Comparison of ENCODE assay signal across 8 cellular contexts in the genomic region with DNA sequence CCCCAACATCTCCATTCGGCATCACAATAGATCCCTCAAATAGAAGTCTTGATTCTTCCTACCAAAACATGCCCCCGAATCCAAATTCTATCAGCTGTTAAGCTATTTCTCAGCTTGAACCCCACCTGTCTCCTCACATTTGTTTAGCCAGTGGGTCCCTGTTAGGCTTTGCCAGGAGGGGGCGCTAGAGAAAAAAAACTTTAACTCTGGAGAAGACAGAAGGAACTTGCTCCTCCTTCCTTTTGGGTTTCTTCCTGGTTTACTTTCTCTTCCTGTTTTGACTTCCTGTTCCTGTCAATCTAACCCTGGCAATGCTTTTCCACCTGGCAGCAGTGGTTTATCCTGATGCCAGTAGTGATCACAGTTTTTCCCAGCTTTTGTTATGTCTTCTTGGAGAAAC.
DNase-seq lines count a peak whose midpoint lies in the region; ATAC-seq and TF ChIP-seq lines count a peak whose summit lies in the region.

No MANE protein-coding gene starts in this region.

- H3K36me3 ChIP-seq in body of pancreas (replicated peaks in 1 of 2; ENCODE audit: insufficient read depth in 1 of 2, low read depth in 2 of 2): no peaks in the 10 kb centered on the region
- H3K36me3 ChIP-seq in aorta (ENCODE audit: control insufficient read depth in 1 of 2, insufficient read depth in 2 of 2, low read length in 1 of 2): no peaks in the 10 kb centered on the region

- no peaks in the 10 kb centered on the region for H3K4me1 ChIP-seq in body of pancreas
- H3K4me1 ChIP-seq in aorta (ENCODE audit: control insufficient read depth in 1 of 2, insufficient read depth in 2 of 2, low read length in 2 of 2): no peaks in the 10 kb centered on the region

- WGBS in body of pancreas, 2 donors: 53 to 57% methylated on average over 3 of the region's 3 CpGs
- 56 to 58% methylated on average over 3 of the region's 3 CpGs for WGBS in aorta, 2 donors

- peak; percentile 42 for DNase-seq in GM10248 (ENCODE audit: extremely low spot score)
- peak; percentile 74 for DNase-seq in NCI-H69 (lab: John Stamatoyannopoulos, UW)
- peak in 2 of 4 donors; percentile 16 to 22 for DNase-seq in body of pancreas
- DNase-seq in nephron progenitor cell: peak; percentile 46
- no peak for DNase-seq in aorta
- DNase-seq in NCI-H446 treated with DMSO at 0.1 percent for 48 hours (lab: John Stamatoyannopoulos, UW): no peak

- CTCF ChIA-PET in GM10248 (lab: Yijun Ruan, JAX): interaction anchor here (0.7 to 3.8 kb wide), 19 partner anchors 11 to 545 kb away, joined by 3 to 40 read pairs (median 3); a partner anchor contains a TSS

- POLR2A ChIA-PET in GM10248 (lab: Yijun Ruan, JAX): no interaction called here

- H3K27me3 ChIP-seq in body of pancreas (no peaks in the 10 kb centered on the region), aorta (ENCODE audit: control insufficient read depth in 1 of 2, insufficient read depth in 2 of 2, low read length in 1 of 2) (peaks cover 0 to 3% of the 10 kb centered on the region in 2 donors)

- no peak overlapping the region for H3K27ac Mint-ChIP-seq in nephron progenitor cell

- H3K9me3 Mint-ChIP-seq in nephron progenitor cell: no peaks in the 10 kb centered on the region

- H3K4me3 ChIP-seq in body of pancreas (no peak overlapping the region), aorta (ENCODE audit: low read length in 2 of 2) (no peak overlapping the region)

- TF ChIP-seq POLR2A in body of pancreas (IDR thresholded peaks at IDR 0.05): no peak

- H3K9me3 ChIP-seq in body of pancreas: no peaks in the 10 kb centered on the region
- H3K9me3 ChIP-seq in aorta (ENCODE audit: control insufficient read depth, low read length): no peaks in the 10 kb centered on the region

- peaks cover 6% of the 10 kb centered on the region for H3K4me1 Mint-ChIP-seq in nephron progenitor cell

- ATAC-seq in body of pancreas (no peak), aorta (ENCODE audit: low FRiP score) (no peak), GM21717 (IDR thresholded peaks at IDR 0.05; ENCODE audit: unreplicated experiment) (no peak)

- no peaks in the 10 kb centered on the region for H3K36me3 Mint-ChIP-seq in nephron progenitor cell (ENCODE audit: low read depth)

- H3K4me3 Mint-ChIP-seq in nephron progenitor cell: no peak overlapping the region

- TF ChIP-seq CTCF in 22Rv1 (IDR thresholded peaks at IDR 0.05): peak; percentile 76
- TF ChIP-seq CTCF in GM10248 (IDR thresholded peaks at IDR 0.05; ENCODE audit: control extremely low read depth, extremely low read depth, low read depth, missing control alignments): peak; percentile 55
- peak in 6 of 7 experiments; percentile 11 to 34 (median 24) for TF ChIP-seq CTCF in body of pancreas (IDR thresholded peaks at IDR 0.05)
- peak; percentile 48 for TF ChIP-seq CTCF in nephron progenitor cell (IDR thresholded peaks at IDR 0.05)

- H3K27ac ChIP-seq in 22Rv1 (no peak overlapping the region), body of pancreas (no peak overlapping the region), aorta (ENCODE audit: low read depth in 1 of 2, low read length in 2 of 2) (no peak overlapping the region)

- H3K27me3 Mint-ChIP-seq in nephron progenitor cell (ENCODE audit: low read depth, poor library complexity): peaks cover 4% of the 10 kb centered on the region

- intact Hi-C loops in body of pancreas (cut with DNase I) (no loop called here), aorta (cut with DNase I) (loop anchor here in 1 of 2 donors (10.0 kb wide), 1 partner anchor 276 kb away; no protein-coding TSS in a partner anchor)

Comparison
In these comparisons a context has a peak if more than half of its experiments do, and no peak if none do; other contexts are left out.
1. CTCF ChIP-seq: peak in every context shown above with its lines; median percentile 76 in 22Rv1; 55 in GM10248; 48 in nephron progenitor cell; 24 in body of pancreas.
2. DNase-seq: peak in GM10248 (single experiment), NCI-H69 (single experiment) and nephron progenitor cell (single experiment); none in aorta (0 of 2) and NCI-H446 treated with DMSO at 0.1 percent for 48 hours (single experiment).